6 cellular contexts compared by ENCODE assay signal in genomic region chr1:239823852-239824251, GRCh38.
"Had no signal": no experiment of that assay in that cellular context is flagged by ENCODE, and none has a peak within 500 bp of the region (broad histone marks: within the 10 kb centered on the region; RNA-seq: fewer than 3 reads in every experiment).

No MANE protein-coding gene starts in this region.

- DNase-seq: H9, HCEC 1CT, IMR-90, KG1 had no signal

- H2AFZ ChIP-seq: GM23338 had no signal

- H3K4me3 ChIP-seq: GM23338, K562 had no signal

- H3K4me2 ChIP-seq: GM23338 had no signal
